Comparison of ENCODE assay signal across 9 cellular contexts in genomic region chr12:124687695-124688301, GRCh38.
DNase-seq lines count a peak whose midpoint lies in the region; TF ChIP-seq lines count a peak whose summit lies in the region.
"Had no signal": no experiment of that assay in that cellular context is flagged by ENCODE, and none has a peak within 500 bp of the region (broad histone marks: within the 10 kb centered on the region; RNA-seq: fewer than 3 reads in every experiment).

No MANE protein-coding gene starts in this region.

- TF ChIP-seq POLR2A in tibial nerve (IDR thresholded peaks at IDR 0.05): no peak

- H3K27me3 ChIP-seq in tibial nerve: no peaks in the 10 kb centered on the region

- H3K4me3 ChIP-seq in tibial nerve: no peak overlapping the region

- H3K36me3 ChIP-seq in tibial nerve: no peaks in the 10 kb centered on the region

- H3K4me1 ChIP-seq in tibial nerve: peaks cover 0 to 55% (median 41%) of the 10 kb centered on the region in 4 donors

- DNase-seq in activated gamma-delta T cell treated with Interleukin-2 at 50 U/mL for 16 hours (peak; percentile 6), activated gamma-delta T cell (lab: John Stamatoyannopoulos, UW) (no peak), amygdala (lab: John Stamatoyannopoulos, UW) (peak in 39 of 56 donors; percentile 12 to 83 (median 43)), medulla oblongata (ENCODE audit: extremely low spot score) (peak; percentile 79), tibial nerve (ENCODE audit: low spot score in 2 of 2) (peak in 1 of 2 donors; percentile 33), dedifferentiated amniotic fluid mesenchymal stem cell (ENCODE audit: extremely low spot score) (no peak), ecto neural progenitor cell (ENCODE audit: low spot score) (no peak), cerebellar cortex (ENCODE audit: low spot score) (no peak)
- DNase-seq: stimulated activated CD4-positive, alpha-beta T cell treated with anti-CD3 and anti-CD28 coated beads, Interleukin-1b, Interleukin-23, amount 100 ng/mL, for 48 hours had no signal

- TF ChIP-seq CTCF in tibial nerve (IDR thresholded peaks at IDR 0.05): no peak

- TF ChIP-seq EP300 in tibial nerve (IDR thresholded peaks at IDR 0.05): peak in 1 of 2 donors; percentile 11

- H3K9me3 ChIP-seq in tibial nerve: peaks cover 0 to 16% (median 0%) of the 10 kb centered on the region in 4 donors

- H3K27ac ChIP-seq in tibial nerve: peak overlapping the region in 3 of 4 donors; percentile 51 to 77 (median 68)

- WGBS in tibial nerve, 2 donors: 21 to 27% methylated on average over 15 of the region's 15 CpGs

Comparison
In these comparisons a context has a peak if more than half of its experiments do, and no peak if none do; other contexts are left out.
1. DNase-seq: peak in activated gamma-delta T cell treated with Interleukin-2 at 50 U/mL for 16 hours (single experiment), amygdala (39 of 56) and medulla oblongata (single experiment); none in activated gamma-delta T cell (single experiment), dedifferentiated amniotic fluid mesenchymal stem cell (single experiment), ecto neural progenitor cell (single experiment) and cerebellar cortex (single experiment).